Comparison of ENCODE assay signal across 9 cellular contexts in genomic region chr22:19109198-19110063, GRCh38. TPM values are rescaled to one million over a fixed set of nuclear protein-coding genes. Genes with fewer than 3 reads are reported as not detected.
DNase-seq lines count a peak whose midpoint lies in the region; ATAC-seq and TF ChIP-seq lines count a peak whose summit lies in the region.
"Had no signal": no experiment of that assay in that cellular context is flagged by ENCODE, and none has a peak within 500 bp of the region (broad histone marks: within the 10 kb centered on the region; RNA-seq: fewer than 3 reads in every experiment).

No MANE protein-coding gene starts in this region.

- intact Hi-C loops in dendritic cell treated with granulocyte-macrophage colony-stimulating factor and Interleukin-4, amounts not matched to agents 40 ng/mL and 50 ng/mL, for 4 days (cut with micrococcal nuclease): loop anchor here (5.0 kb wide), 1 partner anchor 37 kb away; no protein-coding TSS in a partner anchor

- peak; percentile 24 for DNase-seq in AG04449 (ENCODE audit: low read depth, low spot score)
- peak; percentile 20 for DNase-seq in T-helper 2 cell treated with Interferon-gamma antibody and Interleukin-4, amounts not matched to agents 5 μg/mL and 100 μg/mL, for 36 hours (ENCODE audit: low spot score)
- DNase-seq in naive thymus-derived CD8-positive, alpha-beta T cell: peak; percentile 24 to 86 (median 64)
- DNase-seq in iPS-NIHi11 (ENCODE audit: low spot score): no peak

- POLR2A ChIA-PET in AG04449 (lab: Yijun Ruan, JAX): no interaction called here
- POLR2A ChIA-PET in naive thymus-derived CD8-positive, alpha-beta T cell (lab: Charles Lee): interaction anchor here (0.8 to 9.3 kb wide), 5 partner anchors 9 to 488 kb away, joined by 3 to 112 read pairs (median 5); partner anchors contain the start of genes DGCR2, ESS2 and SLC25A1

- peak overlapping the region; percentile 73 for H3K4me3 Mint-ChIP-seq in T-helper 2 cell treated with Interferon-gamma antibody and Interleukin-4, amounts not matched to agents 5 μg/mL and 100 μg/mL, for 36 hours
- peak overlapping the region; percentile 62 for H3K4me3 Mint-ChIP-seq in dendritic cell treated with granulocyte-macrophage colony-stimulating factor and Interleukin-4, amounts not matched to agents 40 ng/mL and 50 ng/mL, for 4 days
- H3K4me3 Mint-ChIP-seq in naive thymus-derived CD8-positive, alpha-beta T cell: peak overlapping the region; percentile 63 to 88 (median 84)

- CTCF ChIA-PET in AG04449 (lab: Yijun Ruan, JAX): interaction anchor here (1.0 kb wide), 1 partner anchor 12 kb away, joined by 3 read pairs; no protein-coding TSS in a partner anchor

- H3K9me3 Mint-ChIP-seq in T-helper 2 cell treated with Interferon-gamma antibody and Interleukin-4, amounts not matched to agents 5 μg/mL and 100 μg/mL, for 36 hours: no peaks in the 10 kb centered on the region
- H3K9me3 Mint-ChIP-seq in dendritic cell treated with granulocyte-macrophage colony-stimulating factor and Interleukin-4, amounts not matched to agents 40 ng/mL and 50 ng/mL, for 4 days: no peaks in the 10 kb centered on the region
- H3K9me3 Mint-ChIP-seq in naive thymus-derived CD8-positive, alpha-beta T cell: no peaks in the 10 kb centered on the region

- H3K27ac Mint-ChIP-seq in T-helper 2 cell treated with Interferon-gamma antibody and Interleukin-4, amounts not matched to agents 5 μg/mL and 100 μg/mL, for 36 hours: peak overlapping the region; percentile 85
- H3K27ac Mint-ChIP-seq in dendritic cell treated with granulocyte-macrophage colony-stimulating factor and Interleukin-4, amounts not matched to agents 40 ng/mL and 50 ng/mL, for 4 days: peak overlapping the region; percentile 14
- peak overlapping the region; percentile 93 to 99 (median 97) for H3K27ac Mint-ChIP-seq in naive thymus-derived CD8-positive, alpha-beta T cell

- H3K27me3 Mint-ChIP-seq in T-helper 2 cell treated with Interferon-gamma antibody and Interleukin-4, amounts not matched to agents 5 μg/mL and 100 μg/mL, for 36 hours (ENCODE audit: low read depth): no peaks in the 10 kb centered on the region
- no peaks in the 10 kb centered on the region for H3K27me3 Mint-ChIP-seq in dendritic cell treated with granulocyte-macrophage colony-stimulating factor and Interleukin-4, amounts not matched to agents 40 ng/mL and 50 ng/mL, for 4 days
- no peaks in the 10 kb centered on the region for H3K27me3 Mint-ChIP-seq in naive thymus-derived CD8-positive, alpha-beta T cell

- no peak overlapping the region for H3K4me3 ChIP-seq in AG04449 (ENCODE audit: low read depth, low read length)

- no peak for TF ChIP-seq CTCF in AG04449 (IDR thresholded peaks at IDR 0.05; ENCODE audit: insufficient read depth, low read length, missing control alignments)

- ATAC-seq in GM19043 (IDR thresholded peaks at IDR 0.05; ENCODE audit: low read depth, unreplicated experiment) (peak; percentile 80), HG03432 (IDR thresholded peaks at IDR 0.05; ENCODE audit: unreplicated experiment) (peak; percentile 91), HG03039 (IDR thresholded peaks at IDR 0.05; ENCODE audit: unreplicated experiment) (no peak)
- peak; percentile 87 to 89 for ATAC-seq in naive thymus-derived CD8-positive, alpha-beta T cell

- H3K36me3 Mint-ChIP-seq in T-helper 2 cell treated with Interferon-gamma antibody and Interleukin-4, amounts not matched to agents 5 μg/mL and 100 μg/mL, for 36 hours (ENCODE audit: low read depth): peaks cover 10% of the 10 kb centered on the region
- peaks cover 22% of the 10 kb centered on the region for H3K36me3 Mint-ChIP-seq in dendritic cell treated with granulocyte-macrophage colony-stimulating factor and Interleukin-4, amounts not matched to agents 40 ng/mL and 50 ng/mL, for 4 days (ENCODE audit: low read depth)
- H3K36me3 Mint-ChIP-seq in naive thymus-derived CD8-positive, alpha-beta T cell: peaks cover 0 to 2% (median 0%) of the 10 kb centered on the region in 3 donors

- peaks cover 32% of the 10 kb centered on the region for H3K4me1 Mint-ChIP-seq in T-helper 2 cell treated with Interferon-gamma antibody and Interleukin-4, amounts not matched to agents 5 μg/mL and 100 μg/mL, for 36 hours (ENCODE audit: low read depth)
- H3K4me1 Mint-ChIP-seq in dendritic cell treated with granulocyte-macrophage colony-stimulating factor and Interleukin-4, amounts not matched to agents 40 ng/mL and 50 ng/mL, for 4 days (ENCODE audit: low read depth): peaks cover 74% of the 10 kb centered on the region
- H3K4me1 Mint-ChIP-seq in naive thymus-derived CD8-positive, alpha-beta T cell: peaks cover 47 to 81% (median 73%) of the 10 kb centered on the region in 4 donors

RNA-seq across cellular contexts. Expression of gene DGCR2, which starts 12.8 kb away (rescaled TPM):
- total RNA-seq in naive thymus-derived CD8-positive, alpha-beta T cell: 10 to 100 TPM; 63.3 to 66.6 TPM
- 10 to 100 TPM; 29.5 to 61.8 (median 37.8) TPM for polyA plus RNA-seq in naive thymus-derived CD8-positive, alpha-beta T cell

RNA-seq across cellular contexts. Expression of gene TSSK2, which starts 21.7 kb away (rescaled TPM):
- not detected for total RNA-seq in naive thymus-derived CD8-positive, alpha-beta T cell
- polyA plus RNA-seq in naive thymus-derived CD8-positive, alpha-beta T cell: not detected
- total RNA-seq: epithelial cell of proximal tubule had no signal

RNA-seq across cellular contexts. Expression of gene ESS2, which starts 35.0 kb away (rescaled TPM):
- 10 to 100 TPM; 20.1 to 20.7 TPM for total RNA-seq in naive thymus-derived CD8-positive, alpha-beta T cell
- 10 to 100 TPM in 1 of 3 donors, 1 to 10 TPM in 2; 4.5 to 11.2 (median 6.9) TPM for polyA plus RNA-seq in naive thymus-derived CD8-positive, alpha-beta T cell

RNA-seq across cellular contexts. Expression of gene GSC2, which starts 40.7 kb away (rescaled TPM):
- not detected for total RNA-seq in naive thymus-derived CD8-positive, alpha-beta T cell
- polyA plus RNA-seq in naive thymus-derived CD8-positive, alpha-beta T cell: not detected
- total RNA-seq: epithelial cell of proximal tubule had no signal

Comparison
In these comparisons a context has a peak if more than half of its experiments do, and no peak if none do; other contexts are left out.
1. H3K27ac Mint-ChIP-seq: peak in every context shown above with its lines; median percentile 97 in naive thymus-derived CD8-positive, alpha-beta T cell; 85 in T-helper 2 cell treated with Interferon-gamma antibody and Interleukin-4, amounts not matched to agents 5 μg/mL and 100 μg/mL, for 36 hours; 14 in dendritic cell treated with granulocyte-macrophage colony-stimulating factor and Interleukin-4, amounts not matched to agents 40 ng/mL and 50 ng/mL, for 4 days.